24 cellular contexts compared by ENCODE assay signal in genomic region chrX:30949554-30949953, GRCh38.
"Had no signal": no experiment of that assay in that cellular context is flagged by ENCODE, and none has a peak within 500 bp of the region (broad histone marks: within the 10 kb centered on the region; RNA-seq: fewer than 3 reads in every experiment).

No MANE protein-coding gene starts in this region.

- H3K9me3 Mint-ChIP-seq: activated CD4-positive, alpha-beta memory T cell treated with anti-CD3 and anti-CD28 coated beads for 36 hours; immature natural killer cell had no signal

- H3K4me3 ChIP-seq: body of pancreas, esophagus squamous epithelium, gastroesophageal sphincter, heart left ventricle, left ventricle myocardium inferior, thoracic aorta, vagina had no signal

- ATAC-seq: activated naive CD8-positive, alpha-beta T cell treated with anti-CD3 and anti-CD28 coated beads, Interleukin-2, amount 50 U/mL, for 24 hours; body of pancreas; gastroesophageal sphincter; heart left ventricle; naive thymus-derived CD8-positive, alpha-beta T cell; T-helper 17 cell had no signal

- H3K4me3 Mint-ChIP-seq: activated CD4-positive, alpha-beta memory T cell treated with anti-CD3 and anti-CD28 coated beads for 36 hours; activated naive CD8-positive, alpha-beta T cell treated with anti-CD3 and anti-CD28 coated beads, Interleukin-2, amount 50 U/mL, for 24 hours; immature natural killer cell; mesothelial cell of epicardium; naive thymus-derived CD8-positive, alpha-beta T cell; T-helper 17 cell; type B pancreatic cell had no signal

- H3K36me3 ChIP-seq: esophagus squamous epithelium, gastroesophageal sphincter, heart left ventricle, left ventricle myocardium inferior, thoracic aorta, vagina had no signal

- H3K27ac Mint-ChIP-seq: activated CD4-positive, alpha-beta memory T cell treated with anti-CD3 and anti-CD28 coated beads for 36 hours; activated naive CD8-positive, alpha-beta T cell treated with anti-CD3 and anti-CD28 coated beads, Interleukin-2, amount 50 U/mL, for 24 hours; immature natural killer cell; mesothelial cell of epicardium; T-helper 17 cell; type B pancreatic cell had no signal

- H3K27me3 ChIP-seq: body of pancreas, esophagus squamous epithelium, gastroesophageal sphincter, vagina had no signal

- H3K4me1 ChIP-seq: body of pancreas, esophagus squamous epithelium, gastroesophageal sphincter, heart left ventricle, left ventricle myocardium inferior, vagina had no signal

- H3K4me1 Mint-ChIP-seq: activated naive CD8-positive, alpha-beta T cell treated with anti-CD3 and anti-CD28 coated beads, Interleukin-2, amount 50 U/mL, for 24 hours; immature natural killer cell; naive thymus-derived CD8-positive, alpha-beta T cell; T-helper 17 cell had no signal

- DNase-seq: activated CD4-positive, alpha-beta memory T cell treated with anti-CD3 and anti-CD28 coated beads for 36 hours; activated CD4-positive, alpha-beta T cell treated with anti-CD3 and anti-CD28 coated beads for 48 hours; activated gamma-delta T cell; activated naive CD4-positive, alpha-beta T cell treated with anti-CD3 and anti-CD28 coated beads, Interleukin-2, amount 50 U/mL, for 16 hours; activated naive CD8-positive, alpha-beta T cell treated with anti-CD3 and anti-CD28 coated beads, Interleukin-2, amount 50 U/mL, for 24 hours; activated T-cell treated with anti-CD3 and anti-CD28 coated beads for 4 hours; body of pancreas; dermis blood vessel endothelial cell; effector CD8-positive, alpha-beta T cell; esophagus squamous epithelium; heart left ventricle; immature natural killer cell; kidney glomerular epithelial cell; left ventricle myocardium inferior; naive thymus-derived CD8-positive, alpha-beta T cell; stimulated activated CD4-positive, alpha-beta T cell treated with anti-CD3 and anti-CD28 coated beads, Interleukin-2, amount 100 ng/mL, for 48 hours; stimulated activated CD8-positive, alpha-beta memory T cell treated with anti-CD3 and anti-CD28 coated beads, Interleukin-4, amount 100 ng/mL, for 48 hours; stimulated activated naive CD4-positive, alpha-beta T cell treated with Interleukin-2 at 50 U/mL for 16 hours; T-helper 17 cell had no signal

- H3K27me3 Mint-ChIP-seq: activated CD4-positive, alpha-beta memory T cell treated with anti-CD3 and anti-CD28 coated beads for 36 hours; activated naive CD8-positive, alpha-beta T cell treated with anti-CD3 and anti-CD28 coated beads, Interleukin-2, amount 50 U/mL, for 24 hours; naive thymus-derived CD8-positive, alpha-beta T cell; type B pancreatic cell had no signal

- H3K36me3 Mint-ChIP-seq: activated CD4-positive, alpha-beta memory T cell treated with anti-CD3 and anti-CD28 coated beads for 36 hours; immature natural killer cell; naive thymus-derived CD8-positive, alpha-beta T cell; type B pancreatic cell had no signal

- H3K27ac ChIP-seq: body of pancreas, esophagus squamous epithelium, gastroesophageal sphincter, heart left ventricle, left ventricle myocardium inferior, thoracic aorta, vagina had no signal
